Comparison of ENCODE assay signal across 11 cellular contexts in the genomic region with DNA sequence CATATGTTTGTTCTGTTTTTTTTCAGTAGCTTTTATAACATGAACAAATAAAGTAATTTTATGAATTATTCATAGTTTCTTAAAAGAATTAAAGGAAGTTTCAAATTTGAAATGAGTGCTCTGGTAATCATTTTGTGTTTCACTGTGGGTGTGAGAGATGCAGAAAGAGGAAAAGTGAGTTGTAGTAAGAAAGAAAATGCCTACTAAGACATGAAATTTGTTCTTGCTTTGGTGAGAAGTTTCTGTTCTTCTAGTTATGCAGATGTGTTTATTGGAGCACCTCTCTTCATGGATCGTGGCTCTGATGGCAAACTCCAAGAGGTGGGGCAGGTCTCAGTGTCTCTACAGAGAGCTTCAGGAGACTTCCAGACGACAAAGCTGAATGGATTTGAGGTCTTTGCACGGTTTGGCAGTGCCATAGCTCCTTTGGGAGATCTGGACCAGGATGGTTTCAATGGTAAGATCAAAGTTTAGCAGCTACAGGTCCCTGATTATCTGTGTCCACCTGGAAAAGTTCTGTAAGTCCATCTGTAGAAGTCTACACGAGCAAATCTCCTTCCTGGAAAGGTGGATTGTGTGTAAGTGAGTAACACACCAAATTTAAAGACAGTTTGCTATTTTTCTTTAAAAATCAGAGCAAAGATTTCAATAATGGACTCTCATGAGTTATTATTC. TPM values are rescaled to one million over a fixed set of nuclear protein-coding genes. Genes with fewer than 3 reads are reported as not detected.
DNase-seq lines count a peak whose midpoint lies in the region; ATAC-seq and TF ChIP-seq lines count a peak whose summit lies in the region.
"Had no signal": no experiment of that assay in that cellular context is flagged by ENCODE, and none has a peak within 500 bp of the region (broad histone marks: within the 10 kb centered on the region; RNA-seq: fewer than 3 reads in every experiment).

No MANE protein-coding gene starts in this region.

- TF ChIP-seq CTCF in stomach (IDR thresholded peaks at IDR 0.05) (no peak), osteocyte (IDR thresholded peaks at IDR 0.05) (no peak)

- no peak for TF ChIP-seq EP300 in stomach (IDR thresholded peaks at IDR 0.05)

- peaks cover 25% of the 10 kb centered on the region for H3K4me1 Mint-ChIP-seq in activated T-cell treated with anti-CD3 and anti-CD28 coated beads, Interleukin-2, amount 50 U/mL, for 72 hours (ENCODE audit: low read depth)
- peaks cover 5% of the 10 kb centered on the region for H3K4me1 Mint-ChIP-seq in osteocyte (ENCODE audit: unreplicated experiment)

- peaks cover 0 to 5% of the 10 kb centered on the region in 2 donors for H3K36me3 Mint-ChIP-seq in activated naive CD4-positive, alpha-beta T cell treated with anti-CD3 and anti-CD28 coated beads, Interleukin-2, amount 50 U/mL, for 72 hours
- H3K36me3 Mint-ChIP-seq in activated T-cell treated with anti-CD3 and anti-CD28 coated beads, Interleukin-2, amount 50 U/mL, for 72 hours (ENCODE audit: insufficient read depth in 2 of 2) = peaks cover 0 to 5% of the 10 kb centered on the region in 2 donors
- H3K36me3 Mint-ChIP-seq in osteocyte (ENCODE audit: unreplicated experiment) = peaks cover 23% of the 10 kb centered on the region

- DNase-seq in activated naive CD4-positive, alpha-beta T cell treated with anti-CD3 and anti-CD28 coated beads, Interleukin-2, amount 50 U/mL, for 72 hours (ENCODE audit: low spot score in 2 of 2) = no peak
- no peak for DNase-seq in activated naive CD4-positive, alpha-beta T cell (lab: John Stamatoyannopoulos, UW)
- no peak for DNase-seq in activated T-cell treated with anti-CD3 and anti-CD28 coated beads, Interleukin-2, amount 50 U/mL, for 72 hours
- DNase-seq in stomach (no peak), osteocyte (ENCODE audit: extremely low spot score, unreplicated experiment) (no peak), COR-L47 (lab: John Stamatoyannopoulos, UW) (no peak), NCI-H82 treated with DMSO at 0.1 percent for 48 hours (lab: John Stamatoyannopoulos, UW; ENCODE audit: unreplicated experiment) (no peak)
- DNase-seq: esophagus squamous epithelium, SIG-M5 had no signal

- no peak overlapping the region for H3K4me3 ChIP-seq in stomach
- H3K4me3 ChIP-seq: esophagus squamous epithelium, transverse colon had no signal

- H3K36me3 ChIP-seq in stomach = peaks cover 0 to 90% (median 80%) of the 10 kb centered on the region in 4 donors

- TF ChIP-seq POLR2A in stomach (IDR thresholded peaks at IDR 0.05) = no peak

- no peaks in the 10 kb centered on the region for H3K27me3 ChIP-seq in stomach
- H3K27me3 ChIP-seq: esophagus squamous epithelium, transverse colon had no signal

- 45 to 62% (median 61%) methylated on average over 4 of the region's 4 CpGs for WGBS in stomach, 5 donors

- H3K4me3 Mint-ChIP-seq in activated T-cell treated with anti-CD3 and anti-CD28 coated beads, Interleukin-2, amount 50 U/mL, for 72 hours = peak overlapping the region in 1 of 2 donors; percentile 31
- no peak overlapping the region for H3K4me3 Mint-ChIP-seq in osteocyte (ENCODE audit: unreplicated experiment)

- peak; percentile 7 to 52 for ATAC-seq in activated naive CD4-positive, alpha-beta T cell treated with anti-CD3 and anti-CD28 coated beads, Interleukin-2, amount 50 U/mL, for 72 hours
- ATAC-seq in HG02943 (IDR thresholded peaks at IDR 0.05; ENCODE audit: low read depth, unreplicated experiment) = peak; percentile 6
- peak; percentile 25 to 29 for ATAC-seq in activated T-cell treated with anti-CD3 and anti-CD28 coated beads, Interleukin-2, amount 50 U/mL, for 72 hours (replicated peaks in 1 of 2)

- no peaks in the 10 kb centered on the region for H3K9me3 Mint-ChIP-seq in activated naive CD4-positive, alpha-beta T cell treated with anti-CD3 and anti-CD28 coated beads, Interleukin-2, amount 50 U/mL, for 72 hours
- H3K9me3 Mint-ChIP-seq in activated T-cell treated with anti-CD3 and anti-CD28 coated beads, Interleukin-2, amount 50 U/mL, for 72 hours = no peaks in the 10 kb centered on the region
- H3K9me3 Mint-ChIP-seq in osteocyte (ENCODE audit: unreplicated experiment) = no peaks in the 10 kb centered on the region

- intact Hi-C loops in stomach (cut with DNase I; ENCODE audit: low total_unique reads) = loop anchor here (5.0 kb wide), 1 partner anchor 139 kb away; no protein-coding TSS in a partner anchor

- peaks cover 0 to 14% (median 0%) of the 10 kb centered on the region in 4 donors for H3K4me1 ChIP-seq in stomach
- H3K4me1 ChIP-seq: transverse colon had no signal

- peak overlapping the region in 1 of 2 donors; percentile 93 for H3K27ac Mint-ChIP-seq in activated naive CD4-positive, alpha-beta T cell treated with anti-CD3 and anti-CD28 coated beads, Interleukin-2, amount 50 U/mL, for 72 hours
- peak overlapping the region; percentile 31 for H3K27ac Mint-ChIP-seq in activated T-cell treated with anti-CD3 and anti-CD28 coated beads, Interleukin-2, amount 50 U/mL, for 72 hours
- H3K27ac Mint-ChIP-seq in osteocyte (ENCODE audit: unreplicated experiment) = no peak overlapping the region

- peak overlapping the region in 3 of 5 donors; percentile 9 to 51 (median 11) for H3K27ac ChIP-seq in stomach
- H3K27ac ChIP-seq: esophagus squamous epithelium, transverse colon had no signal

- H3K9me3 ChIP-seq in stomach = no peaks in the 10 kb centered on the region
- H3K9me3 ChIP-seq: esophagus squamous epithelium, transverse colon had no signal

- H3K27me3 Mint-ChIP-seq in activated T-cell treated with anti-CD3 and anti-CD28 coated beads, Interleukin-2, amount 50 U/mL, for 72 hours (ENCODE audit: low read depth) = no peaks in the 10 kb centered on the region
- H3K27me3 Mint-ChIP-seq in osteocyte (ENCODE audit: unreplicated experiment) = no peaks in the 10 kb centered on the region

RNA-seq across cellular contexts. Expression of gene ITGAV, which starts 51.4 kb away (rescaled TPM):
- 10 to 100 TPM in 1 of 2 donors, 1 to 10 TPM in 1; 8.7 to 10.9 TPM for total RNA-seq in activated naive CD4-positive, alpha-beta T cell treated with anti-CD3 and anti-CD28 coated beads, Interleukin-2, amount 50 U/mL, for 72 hours
- 10 to 100 TPM; 11.2 to 11.8 TPM for total RNA-seq in activated T-cell treated with anti-CD3 and anti-CD28 coated beads, Interleukin-2, amount 50 U/mL, for 72 hours
- total RNA-seq in stomach (100 to 1,000 TPM in 4 of 5 donors, 10 to 100 TPM in 1; 46.9 to 393 (median 129) TPM), osteocyte (141 and 146 TPM in 2 replicates)
- 10 to 100 TPM in 2 of 3 donors, 1 to 10 TPM in 1; 7.8 to 14.2 (median 11.7) TPM for polyA plus RNA-seq in stomach

RNA-seq across cellular contexts. Expression of gene FAM171B, which starts 52.6 kb away (rescaled TPM):
- under 1 TPM; 0.25 to 0.49 TPM for total RNA-seq in activated naive CD4-positive, alpha-beta T cell treated with anti-CD3 and anti-CD28 coated beads, Interleukin-2, amount 50 U/mL, for 72 hours
- 1 to 10 TPM; 1.1 to 1.5 TPM for total RNA-seq in activated T-cell treated with anti-CD3 and anti-CD28 coated beads, Interleukin-2, amount 50 U/mL, for 72 hours
- total RNA-seq in stomach (10 to 100 TPM in 1 of 5 donors, 1 to 10 TPM in 2, under 1 TPM in 2; 0.87 to 19.5 (median 2.3) TPM), osteocyte (24.4 and 27.6 TPM in 2 replicates)
- 1 to 10 TPM in 2 of 3 donors, under 1 TPM in 1; 0.65 to 1.5 (median 1.1) TPM for polyA plus RNA-seq in stomach
